Comparison of ENCODE assay signal across 13 cellular contexts in the genomic region with DNA sequence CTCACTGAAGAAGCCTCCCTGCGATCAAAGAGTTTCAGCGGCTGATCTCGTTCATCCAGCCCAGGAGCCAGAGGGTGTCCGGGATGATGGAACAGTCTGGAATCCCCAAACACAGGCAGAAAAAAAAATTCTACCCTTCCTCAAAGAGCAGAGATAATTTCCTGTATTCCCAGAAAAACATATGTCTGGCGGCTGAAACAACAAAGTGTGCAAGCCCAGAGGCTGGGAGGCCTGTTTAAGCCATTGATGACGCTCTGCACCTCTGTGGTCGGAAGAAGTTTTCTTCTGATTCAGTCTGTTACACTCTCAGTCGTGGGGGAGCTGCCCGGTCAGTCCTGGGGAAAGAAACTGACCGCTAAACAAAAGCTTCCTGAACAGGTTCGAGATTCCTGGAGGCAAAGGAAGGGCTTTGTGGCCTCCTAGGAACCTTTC. TPM values are rescaled to one million over a fixed set of nuclear protein-coding genes. Genes with fewer than 3 reads are reported as not detected.
A peak's percentile ranks its signal among the peaks of the same experiment; 100 is the strongest.
DNase-seq lines count a peak whose midpoint lies in the region; ATAC-seq, FAIRE-seq and TF ChIP-seq lines count a peak whose summit lies in the region.
"Had no signal": no experiment of that assay in that cellular context is flagged by ENCODE, and none has a peak within 500 bp of the region (broad histone marks: within the 10 kb centered on the region; RNA-seq: fewer than 3 reads in every experiment).

No MANE protein-coding gene starts in this region.

- H3K36me3 ChIP-seq in right atrium auricular region, result no peaks in the 10 kb centered on the region

- FAIRE-seq in GM12892 (lab: Jason Lieb, UNC), result no peak

- H3K4me3 ChIP-seq in astrocyte of the cerebellum (ENCODE audit: low read depth, low read length), result no peak overlapping the region
- H3K4me3 ChIP-seq in right atrium auricular region, result no peak overlapping the region
- no peak overlapping the region for H3K4me3 ChIP-seq in skeletal muscle cell (ENCODE audit: low read depth, low read length)

- no peak for TF ChIP-seq POLR2A in GM12892 (IDR thresholded peaks at IDR 0.05; ENCODE audit: low read depth, low read length)

- H3K27me3 Mint-ChIP-seq in activated CD4-positive, alpha-beta memory T cell treated with anti-CD3 and anti-CD28 coated beads for 36 hours, result no peaks in the 10 kb centered on the region

- in situ Hi-C loops in astrocyte of the cerebellum (cut with HindIII; ENCODE audit: low sequenced_read_pairs), result no loop called here

- POLR2A ChIA-PET in activated CD4-positive, alpha-beta memory T cell treated with anti-CD3 and anti-CD28 coated beads for 36 hours (lab: Charles Lee), result no interaction called here

- CTCF ChIA-PET in activated CD4-positive, alpha-beta memory T cell treated with anti-CD3 and anti-CD28 coated beads for 36 hours (lab: Charles Lee), result interaction anchor here (2.2 kb wide), 1 partner anchor 15 kb away, joined by 10 read pairs; no protein-coding TSS in a partner anchor

- H3K4me1 ChIP-seq in right atrium auricular region, result peaks cover 0 to 63% of the 10 kb centered on the region in 2 donors

- H3K9me3 Mint-ChIP-seq in activated CD4-positive, alpha-beta memory T cell treated with anti-CD3 and anti-CD28 coated beads for 36 hours, result no peaks in the 10 kb centered on the region

- no peak overlapping the region for H3K27ac Mint-ChIP-seq in activated CD4-positive, alpha-beta memory T cell treated with anti-CD3 and anti-CD28 coated beads for 36 hours

- H3K27me3 ChIP-seq in right atrium auricular region, result no peaks in the 10 kb centered on the region

- H3K4me3 Mint-ChIP-seq in activated CD4-positive, alpha-beta memory T cell treated with anti-CD3 and anti-CD28 coated beads for 36 hours, result no peak overlapping the region

- no peaks in the 10 kb centered on the region for H3K36me3 Mint-ChIP-seq in activated CD4-positive, alpha-beta memory T cell treated with anti-CD3 and anti-CD28 coated beads for 36 hours

- no peak for ATAC-seq in HG03571 (IDR thresholded peaks at IDR 0.05; ENCODE audit: unreplicated experiment)

- intact Hi-C loops in activated CD4-positive, alpha-beta memory T cell treated with anti-CD3 and anti-CD28 coated beads for 36 hours (cut with micrococcal nuclease), result no loop called here

- no peaks in the 10 kb centered on the region for H3K9me3 ChIP-seq in right atrium auricular region

- DNase-seq in GM03348 (ENCODE audit: low spot score) (peak; percentile 85), astrocyte of the cerebellum (ENCODE audit: low read depth) (peak; percentile 76), right atrium auricular region (ENCODE audit: low spot score) (no peak), skeletal muscle cell (ENCODE audit: low read depth) (peak; percentile 89), GM12892 (ENCODE audit: insufficient read length) (no peak), NCI-H1092 (lab: John Stamatoyannopoulos, UW) (no peak)
- no peak for DNase-seq in activated CD4-positive, alpha-beta memory T cell treated with anti-CD3 and anti-CD28 coated beads for 36 hours
- DNase-seq: DND-41, NCI-H1105, occipital lobe, SHP77 had no signal

- TF ChIP-seq CTCF in astrocyte of the cerebellum (IDR thresholded peaks at IDR 0.05; ENCODE audit: low read depth, low read length, missing control alignments), result no peak
- no peak for TF ChIP-seq CTCF in right atrium auricular region (IDR thresholded peaks at IDR 0.05)

- H3K4me1 Mint-ChIP-seq in activated CD4-positive, alpha-beta memory T cell treated with anti-CD3 and anti-CD28 coated beads for 36 hours (ENCODE audit: low read depth), result no peaks in the 10 kb centered on the region

- H3K27ac ChIP-seq in right atrium auricular region, result peak overlapping the region; percentile 9 to 47
- H3K27ac ChIP-seq: epithelial cell of prostate had no signal

RNA-seq across cellular contexts. Expression of gene TFEB, which starts 37.0 kb away (rescaled TPM):
- 10 to 100 TPM; 31.5 to 35.8 TPM for total RNA-seq in right atrium auricular region
- polyA plus RNA-seq in GM12892 (2012; ENCODE audit: missing spikeins), result 55.3 TPM
- 10 to 100 TPM; 11.7 to 13.4 TPM for total RNA-seq in activated CD4-positive, alpha-beta memory T cell treated with anti-CD3 and anti-CD28 coated beads for 36 hours

RNA-seq across cellular contexts. Expression of gene PGC, which starts 48.8 kb away (rescaled TPM):
- total RNA-seq in right atrium auricular region, result not detected
- polyA plus RNA-seq in GM12892 (2012; ENCODE audit: missing spikeins), result not detected
- not detected for total RNA-seq in activated CD4-positive, alpha-beta memory T cell treated with anti-CD3 and anti-CD28 coated beads for 36 hours
- total RNA-seq: occipital lobe had no signal

Comparison
In these comparisons a context has a peak if more than half of its experiments do, and no peak if none do; other contexts are left out.
1. DNase-seq: peak in GM03348 (single experiment), astrocyte of the cerebellum (single experiment) and skeletal muscle cell (single experiment); none in right atrium auricular region (single experiment), GM12892 (single experiment), NCI-H1092 (single experiment) and activated CD4-positive, alpha-beta memory T cell treated with anti-CD3 and anti-CD28 coated beads for 36 hours (single experiment).